In genomic region chr12:32843528-32844095, GRCh38 we compare ENCODE assay signal across 12 cellular contexts. TPM values are rescaled to one million over a fixed set of nuclear protein-coding genes. Genes with fewer than 3 reads are reported as not detected.
DNase-seq lines count a peak whose midpoint lies in the region; ATAC-seq and TF ChIP-seq lines count a peak whose summit lies in the region.
"Had no signal": no experiment of that assay in that cellular context is flagged by ENCODE, and none has a peak within 500 bp of the region (broad histone marks: within the 10 kb centered on the region; RNA-seq: fewer than 3 reads in every experiment).

No MANE protein-coding gene starts in this region.

- H3K4me3 ChIP-seq in H7 (ENCODE audit: insufficient read depth, low read depth, low read length), result no peak overlapping the region
- H3K4me3 ChIP-seq in PC-9, result no peak overlapping the region
- no peak overlapping the region for H3K4me3 ChIP-seq in fibroblast of pulmonary artery (replicated peaks; ENCODE audit: low read depth, low read length)
- no peak overlapping the region for H3K4me3 ChIP-seq in neutrophil (ENCODE audit: low read depth in 1 of 2, low read length in 1 of 2)
- H3K4me3 ChIP-seq: transverse colon had no signal

- H3K9me3 ChIP-seq in PC-9 (ENCODE audit: insufficient read depth, low read depth) (no peaks in the 10 kb centered on the region), neutrophil (no peaks in the 10 kb centered on the region)
- H3K9me3 ChIP-seq: transverse colon had no signal

- TF ChIP-seq CTCF in PC-9 (conservative IDR thresholded peaks at IDR 0.05), result no peak
- no peak for TF ChIP-seq CTCF in fibroblast of pulmonary artery (IDR thresholded peaks at IDR 0.05; ENCODE audit: low read length, missing control alignments)
- TF ChIP-seq CTCF in neutrophil (IDR thresholded peaks at IDR 0.05), result no peak

- H3K27ac ChIP-seq in PC-9 (peak overlapping the region; percentile 30), neutrophil (peak overlapping the region; percentile 33)
- H3K27ac ChIP-seq: transverse colon had no signal

- no TSS peak for BruUV-seq in PC-9 (replicated peaks; lab: Mats Ljungman, UMichigan)

- intact Hi-C loops in PC-9 (cut with micrococcal nuclease; ENCODE audit: unreplicated experiment), result no loop called here

- peaks cover 11% of the 10 kb centered on the region for H3K4me1 ChIP-seq in PC-9 (replicated peaks; ENCODE audit: insufficient read depth)
- peaks cover 5 to 6% of the 10 kb centered on the region in 2 experiments for H3K4me1 ChIP-seq in neutrophil (ENCODE audit: control insufficient read depth in 1 of 2, insufficient read depth in 1 of 2, low read depth in 1 of 2, low read length in 1 of 2)
- H3K4me1 ChIP-seq: transverse colon had no signal

- 0 out of 2 replicates have a peak, but pooled peaks cover 13% of the 10 kb centered on the region for H3F3A ChIP-seq in PC-9 (ENCODE audit: insufficient read depth, low read depth)

- peak overlapping the region; percentile 24; the same call in 1 of the 2 replicates for H3K4me2 ChIP-seq in PC-9

- CTCF ChIA-PET in PC-9 (lab: Charles Lee), result no interaction called here

- ATAC-seq in activated naive CD4-positive, alpha-beta T cell treated with anti-CD3 and anti-CD28 coated beads, Interleukin-2, amount 50 U/mL, for 72 hours, result no peak

- no peaks in the 10 kb centered on the region for H4K20me1 ChIP-seq in PC-9 (ENCODE audit: insufficient read depth)

- H2AFZ ChIP-seq in PC-9, result no peak overlapping the region

- POLR2A ChIA-PET in PC-9 (lab: Charles Lee; ENCODE audit: unreplicated experiment), result interaction anchor here (0.7 kb wide), 2 partner anchors 26 to 27 kb away, joined by 4 to 6 read pairs; no protein-coding TSS in a partner anchor

- no peak overlapping the region for H3K27ac Mint-ChIP-seq in activated naive CD4-positive, alpha-beta T cell treated with anti-CD3 and anti-CD28 coated beads, Interleukin-2, amount 50 U/mL, for 72 hours
- H3K27ac Mint-ChIP-seq: activated naive CD4-positive, alpha-beta T cell treated with anti-CD3 and anti-CD28 coated beads, Interleukin-2, amount 10 ng/mL, durations not matched to agents 7 days and 5 days had no signal

- no peaks in the 10 kb centered on the region for H3K27me3 ChIP-seq in H7 (ENCODE audit: control insufficient read depth, insufficient read depth, low read length)
- H3K27me3 ChIP-seq in PC-9 (ENCODE audit: insufficient read depth, low read depth), result no peaks in the 10 kb centered on the region
- H3K27me3 ChIP-seq in neutrophil, result no peaks in the 10 kb centered on the region
- H3K27me3 ChIP-seq: transverse colon had no signal

- H3K36me3 Mint-ChIP-seq in activated naive CD4-positive, alpha-beta T cell treated with anti-CD3 and anti-CD28 coated beads, Interleukin-2, amount 50 U/mL, for 72 hours, result no peaks in the 10 kb centered on the region
- H3K36me3 Mint-ChIP-seq: activated naive CD4-positive, alpha-beta T cell treated with anti-CD3 and anti-CD28 coated beads, Interleukin-2, amount 10 ng/mL, durations not matched to agents 7 days and 5 days had no signal

- peak; percentile 44 for DNase-seq in H7
- peak in 1 of 2 experiments; percentile 49 for DNase-seq in PC-9
- peak; percentile 67 for DNase-seq in fibroblast of pulmonary artery (ENCODE audit: low read depth)
- no peak for DNase-seq in NCI-H1417 treated with DMSO at 0.1 percent for 48 hours (lab: John Stamatoyannopoulos, UW)
- DNase-seq in activated naive CD4-positive, alpha-beta T cell treated with anti-CD3 and anti-CD28 coated beads, Interleukin-2, amount 50 U/mL, for 72 hours (ENCODE audit: low spot score in 2 of 2), result no peak
- no peak for DNase-seq in hippocampal formation (lab: John Stamatoyannopoulos, UW)
- no peak for DNase-seq in HK-2 (ENCODE audit: unreplicated experiment)
- DNase-seq: activated naive CD4-positive, alpha-beta T cell treated with anti-CD3 and anti-CD28 coated beads, Interleukin-2, amount 10 ng/mL, durations not matched to agents 7 days and 5 days; NCI-H1092; NCI-H446 treated with DMSO at 0.1 percent for 48 hours; transverse colon had no signal

- H3K36me3 ChIP-seq in H7 (replicated peaks; ENCODE audit: control insufficient read depth, insufficient read depth, low read length) (no peaks in the 10 kb centered on the region; the same call in none of the 2 replicates), PC-9 (ENCODE audit: low read depth) (no peaks in the 10 kb centered on the region; the same call in 1 of the 2 replicates), neutrophil (peaks cover 21% of the 10 kb centered on the region)
- H3K36me3 ChIP-seq: transverse colon had no signal

- H3K9me2 ChIP-seq in PC-9 (ENCODE audit: insufficient read depth), result no peaks in the 10 kb centered on the region

- H3K79me2 ChIP-seq in PC-9 (ENCODE audit: low read depth), result no peaks in the 10 kb centered on the region; the same call in 1 of the 2 replicates

- no peaks in the 10 kb centered on the region for H3K9me3 Mint-ChIP-seq in activated naive CD4-positive, alpha-beta T cell treated with anti-CD3 and anti-CD28 coated beads, Interleukin-2, amount 50 U/mL, for 72 hours
- H3K9me3 Mint-ChIP-seq: activated naive CD4-positive, alpha-beta T cell treated with anti-CD3 and anti-CD28 coated beads, Interleukin-2, amount 10 ng/mL, durations not matched to agents 7 days and 5 days had no signal

RNA-seq across cellular contexts. Expression of gene PKP2, which starts 53.0 kb away (rescaled TPM):
- 18.2 and 18.3 TPM in 2 replicates for total RNA-seq in H7 (2014; rRNA removed; shearing (Covaris generic))
- 88.1 and 88.7 TPM in 2 replicates for total RNA-seq in PC-9 (2021)
- under 1 TPM; 0.45 to 0.77 TPM for total RNA-seq in activated naive CD4-positive, alpha-beta T cell treated with anti-CD3 and anti-CD28 coated beads, Interleukin-2, amount 50 U/mL, for 72 hours

Comparison
In these comparisons a context has a peak if more than half of its experiments do, and no peak if none do; other contexts are left out.
1. DNase-seq: peak in H7 (single experiment) and fibroblast of pulmonary artery (single experiment); none in NCI-H1417 treated with DMSO at 0.1 percent for 48 hours (single experiment), activated naive CD4-positive, alpha-beta T cell treated with anti-CD3 and anti-CD28 coated beads, Interleukin-2, amount 50 U/mL, for 72 hours (0 of 2), hippocampal formation (0 of 2) and HK-2 (single experiment).
2. RNA of gene PKP2, which starts 53.0 kb away (total RNA-seq): 88.1 to 88.7 TPM in PC-9 and 18.2 to 18.3 TPM in H7; 0.45 to 0.77 TPM in activated naive CD4-positive, alpha-beta T cell treated with anti-CD3 and anti-CD28 coated beads, Interleukin-2, amount 50 U/mL, for 72 hours; every median in the first group is over 10 times any median in the second.